ENCODE assay signal across 29 cellular contexts in the genomic region with DNA sequence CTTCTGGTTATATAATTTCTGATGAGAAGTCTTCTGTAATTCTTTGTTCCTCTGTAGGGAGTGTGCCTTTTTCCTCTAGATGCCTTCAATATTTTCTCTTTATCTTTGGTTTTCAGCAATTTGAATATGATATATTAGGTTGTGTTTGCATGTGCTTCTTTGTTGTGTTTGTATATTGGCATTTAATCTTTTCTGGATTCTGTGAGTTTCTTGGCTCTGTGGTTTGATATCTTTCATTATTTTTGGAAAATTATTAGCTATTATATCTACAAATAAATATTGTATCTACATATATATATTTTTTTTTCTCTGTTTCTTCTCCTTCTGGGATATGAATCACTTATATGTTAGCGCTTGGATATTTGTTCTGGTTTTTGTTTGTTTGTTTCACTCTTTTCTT.
"Had no signal": no experiment of that assay in that cellular context is flagged by ENCODE, and none has a peak within 500 bp of the region (broad histone marks: within the 10 kb centered on the region; RNA-seq: fewer than 3 reads in every experiment).

No MANE protein-coding gene starts in this region.

- H3K36me3 ChIP-seq: adrenal gland, ascending aorta, brain microvascular endothelial cell, breast epithelium, cardiac muscle cell had no signal

- H3K9me3 ChIP-seq: ascending aorta had no signal

- H3K27ac ChIP-seq: adrenal gland, ascending aorta, body of pancreas, brain microvascular endothelial cell, breast epithelium, cardiac muscle cell had no signal

- H3K4me3 ChIP-seq: adrenal gland, ascending aorta, body of pancreas, breast epithelium, cardiac muscle cell had no signal

- H3K4me1 ChIP-seq: adrenal gland, ascending aorta, body of pancreas, breast epithelium had no signal

- DNase-seq: activated effector memory CD4-positive, alpha-beta T cell treated with anti-CD3 and anti-CD28 coated beads, Interleukin-2, amount 50 U/mL, for 16 hours; activated effector memory CD4-positive, alpha-beta T cell treated with Interleukin-2 at 50 U/mL for 16 hours; activated gamma-delta T cell; activated gamma-delta T cell treated with Interleukin-2 at 50 U/mL for 16 hours; activated naive CD4-positive, alpha-beta T cell; activated naive CD4-positive, alpha-beta T cell treated with anti-CD3 and anti-CD28 coated beads for 36 hours; activated naive CD4-positive, alpha-beta T cell treated with anti-CD3 and anti-CD28 coated beads, Interleukin-2, amount 10 ng/mL, durations not matched to agents 7 days and 5 days; activated naive CD4-positive, alpha-beta T cell treated with anti-CD3 and anti-CD28 coated beads, Interleukin-2, amount 50 U/mL, for 16 hours; activated naive CD4-positive, alpha-beta T cell treated with Interleukin-2 at 50 U/mL for 16 hours; activated naive CD8-positive, alpha-beta T cell treated with anti-CD3 and anti-CD28 coated beads for 36 hours; activated naive CD8-positive, alpha-beta T cell treated with anti-CD3 and anti-CD28 coated beads, Interleukin-2, amount 10 ng/mL, durations not matched to agents 7 days and 5 days; activated naive CD8-positive, alpha-beta T cell treated with anti-CD3 and anti-CD28 coated beads, Interleukin-2, amount 50 U/mL, for 24 hours; activated T-cell treated with anti-CD3 and anti-CD28 coated beads, Interleukin-2, amount 50 U/mL, for 24 hours; activated T-cell treated with anti-CD3 and anti-CD28 coated beads, Interleukin-2, amount 50 U/mL, for 4 hours; activated T-cell treated with anti-CD3 and anti-CD28 coated beads, Interleukin-2, amount 50 U/mL, for 48 hours; activated T-cell treated with anti-CD3 and anti-CD28 coated beads, Interleukin-2, amount 50 U/mL, for 72 hours; adrenal gland; amniotic stem cell; amygdala; anterior cingulate cortex; aorta; body of pancreas; brain microvascular endothelial cell; caudate nucleus; central memory CD4-positive, alpha-beta T cell; cerebellar nuclear complex had no signal
